1 cellular context compared by ENCODE assay signal in genomic region chr4:67581208-67581857, GRCh38.
TF ChIP-seq lines count a peak whose summit lies in the region.

No MANE protein-coding gene starts in this region.

TF ChIP-seq in H1, 55 proteins besides CTCF, POLR2A, EP300 and RAD21 (continued from another document):
- TF ChIP-seq, protein P1, sequence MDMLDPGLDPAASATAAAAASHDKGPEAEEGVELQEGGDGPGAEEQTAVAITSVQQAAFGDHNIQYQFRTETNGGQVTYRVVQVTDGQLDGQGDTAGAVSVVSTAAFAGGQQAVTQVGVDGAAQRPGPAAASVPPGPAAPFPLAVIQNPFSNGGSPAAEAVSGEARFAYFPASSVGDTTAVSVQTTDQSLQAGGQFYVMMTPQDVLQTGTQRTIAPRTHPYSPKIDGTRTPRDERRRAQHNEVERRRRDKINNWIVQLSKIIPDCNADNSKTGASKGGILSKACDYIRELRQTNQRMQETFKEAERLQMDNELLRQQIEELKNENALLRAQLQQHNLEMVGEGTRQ (IDR thresholded peaks at IDR 0.05; ENCODE audit: low read length): no peak
- TF ChIP-seq RNF2 (IDR thresholded peaks at IDR 0.05; ENCODE audit: borderline replicate concordance, low read depth, low read length, missing control alignments, poor library complexity, severe bottlenecking): no peak
- TF ChIP-seq JUN (IDR thresholded peaks at IDR 0.05; ENCODE audit: low read depth, low read length): no peak
TF ChIP-seq in H1: peak in this region for 0.
